In the genomic region with DNA sequence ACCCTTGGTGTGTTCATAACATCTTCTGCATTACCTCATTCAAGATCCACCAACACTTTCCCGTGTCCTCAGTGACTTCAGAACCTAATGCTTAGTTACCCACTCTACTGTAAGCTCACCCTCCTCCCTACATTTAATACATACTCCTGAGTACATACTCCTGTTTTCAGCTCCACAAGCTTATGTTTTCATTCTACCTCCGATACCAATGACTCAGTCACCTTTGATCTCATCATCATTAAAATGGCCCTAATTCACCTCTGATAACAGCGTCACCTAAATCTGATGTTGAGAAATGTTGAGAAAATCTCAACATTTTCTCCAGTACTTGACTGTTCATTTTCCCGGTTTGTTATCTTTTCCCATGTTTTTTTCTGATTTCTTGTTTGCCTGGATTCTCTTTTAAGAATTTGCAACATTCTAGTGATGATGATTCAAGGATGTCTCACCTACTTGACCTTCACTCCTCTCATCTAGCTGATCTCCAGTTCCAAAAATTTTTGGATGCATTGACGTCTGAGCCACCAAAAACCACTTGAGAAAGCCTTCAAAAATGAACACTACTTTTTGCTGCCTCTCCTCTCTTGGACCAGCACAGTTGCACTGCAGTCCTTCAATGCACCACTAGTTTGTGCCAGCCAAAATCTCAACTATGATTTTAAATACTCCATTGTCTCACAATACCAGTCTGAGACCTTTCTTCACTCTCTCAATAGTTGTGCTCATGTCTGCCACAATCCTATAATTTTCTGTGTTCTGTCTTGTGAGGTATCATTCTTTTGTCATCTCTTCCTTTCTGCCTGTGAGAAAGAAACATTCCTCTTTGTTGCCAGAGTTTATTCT, we compare ENCODE assay signal across 31 cellular contexts.
DNase-seq lines count a peak whose midpoint lies in the region; ATAC-seq and TF ChIP-seq lines count a peak whose summit lies in the region.
"Had no signal": no experiment of that assay in that cellular context is flagged by ENCODE, and none has a peak within 500 bp of the region (broad histone marks: within the 10 kb centered on the region; RNA-seq: fewer than 3 reads in every experiment).

No MANE protein-coding gene starts in this region.

- H2BK120ac ChIP-seq in IMR-90 (ENCODE audit: low read depth, low read length), result no peak overlapping the region

- intact Hi-C loops in A673 (cut with micrococcal nuclease; ENCODE audit: unreplicated experiment), result no loop called here
- intact Hi-C loops in IMR-90 (cut with micrococcal nuclease), result no loop called here

- H3K4ac ChIP-seq in IMR-90 (ENCODE audit: low read depth, low read length), result no peak overlapping the region

- H3K27ac ChIP-seq in A673 (ENCODE audit: low read depth, low read length, poor library complexity, severe bottlenecking) (no peak overlapping the region), IMR-90 (ENCODE audit: insufficient read depth, low read length) (no peak overlapping the region), endodermal cell (ENCODE audit: low read depth, low read length) (no peak overlapping the region), hepatocyte (no peak overlapping the region), substantia nigra (ENCODE audit: low read depth, low read length, poor library complexity, severe bottlenecking) (no peak overlapping the region)
- H3K27ac ChIP-seq: dorsolateral prefrontal cortex, SK-N-MC, tibial nerve had no signal

- H3K9me1 ChIP-seq in IMR-90 (ENCODE audit: insufficient read depth, low read length), result no peaks in the 10 kb centered on the region

- no peak overlapping the region for H2AK9ac ChIP-seq in IMR-90 (replicated peaks; ENCODE audit: low read depth, low read length, poor library complexity)

- H3K27ac Mint-ChIP-seq in endodermal cell, result no peak overlapping the region
- no peak overlapping the region for H3K27ac Mint-ChIP-seq in activated T-cell treated with anti-CD3 and anti-CD28 coated beads, Interleukin-2, amount 50 U/mL, for 24 hours
- H3K27ac Mint-ChIP-seq: activated naive CD8-positive, alpha-beta T cell treated with anti-CD3 and anti-CD28 coated beads for 36 hours; B cell; CD8-positive, alpha-beta memory T cell; naive B cell; stimulated activated naive CD8-positive, alpha-beta T cell treated with anti-CD3 and anti-CD28 coated beads, Interleukin-15, amount 100 ng/mL, for 72 hours; T-helper 1 cell treated with Interleukin-12 subunit alpha and Interleukin-12 subunit beta and Interleukin-4 antibody, amounts not matched to agents 30 μg/mL and 1 μg/mL, for 36 hours had no signal

- H3K4me3 Mint-ChIP-seq in endodermal cell, result no peak overlapping the region
- no peak overlapping the region for H3K4me3 Mint-ChIP-seq in activated T-cell treated with anti-CD3 and anti-CD28 coated beads, Interleukin-2, amount 50 U/mL, for 24 hours
- H3K4me3 Mint-ChIP-seq: activated naive CD8-positive, alpha-beta T cell treated with anti-CD3 and anti-CD28 coated beads for 36 hours; B cell; CD8-positive, alpha-beta memory T cell; central memory CD8-positive, alpha-beta T cell; naive B cell; stimulated activated naive CD8-positive, alpha-beta T cell treated with anti-CD3 and anti-CD28 coated beads, Interleukin-15, amount 100 ng/mL, for 72 hours; T-helper 1 cell treated with Interleukin-12 subunit alpha and Interleukin-12 subunit beta and Interleukin-4 antibody, amounts not matched to agents 30 μg/mL and 1 μg/mL, for 36 hours had no signal

- H3K4me1 ChIP-seq in A673 (ENCODE audit: insufficient read depth, low read length, poor library complexity, severe bottlenecking), result no peaks in the 10 kb centered on the region
- no peaks in the 10 kb centered on the region for H3K4me1 ChIP-seq in IMR-90 (ENCODE audit: control insufficient read depth, insufficient read depth, low read length)
- H3K4me1 ChIP-seq in endodermal cell (ENCODE audit: control insufficient read depth, insufficient read depth, low read length), result no peaks in the 10 kb centered on the region
- no peaks in the 10 kb centered on the region for H3K4me1 ChIP-seq in hepatocyte (ENCODE audit: insufficient read depth)

- ATAC-seq in IMR-90 (ENCODE audit: low read depth) (no peak), HG02678 (IDR thresholded peaks at IDR 0.05; ENCODE audit: unreplicated experiment) (no peak)
- ATAC-seq: stimulated activated naive CD8-positive, alpha-beta T cell treated with anti-CD3 and anti-CD28 coated beads, Interleukin-15, amount 100 ng/mL, for 72 hours had no signal

- no peak overlapping the region for H3K56ac ChIP-seq in IMR-90 (ENCODE audit: extremely low read depth, insufficient read depth, low read length)

- dilution Hi-C loops in IMR-90 (cut with HindIII; ENCODE audit: low sequenced_read_pairs, unreplicated experiment), result no loop called here

- in situ Hi-C loops in IMR-90 (cut with MboI; ENCODE audit: low sequenced_read_pairs), result no loop called here

- TF ChIP-seq CTCF in A673 (conservative IDR thresholded peaks at IDR 0.05; ENCODE audit: low read depth, low read length), result 0 out of 2 replicates have a peak, but pooled peaks have one; percentile 17
- TF ChIP-seq CTCF in IMR-90 (conservative IDR thresholded peaks at IDR 0.05; ENCODE audit: low read depth, low read length), result 0 out of 2 replicates have a peak, but pooled peaks have one; percentile 6
- TF ChIP-seq CTCF in endodermal cell (conservative IDR thresholded peaks at IDR 0.05), result peak; percentile 62
- TF ChIP-seq CTCF in hepatocyte (IDR thresholded peaks at IDR 0.05; ENCODE audit: poor library complexity), result peak; percentile 4

- CTCF ChIA-PET in A673 (lab: Charles Lee) (no interaction called here), IMR-90 (lab: Yijun Ruan, JAX) (interaction anchor here (1.3 kb wide), 1 partner anchor 10 kb away, joined by 3 read pairs; no protein-coding TSS in a partner anchor)

- H3K79me2 ChIP-seq in hepatocyte, result no peaks in the 10 kb centered on the region

- H3K9me3 Mint-ChIP-seq in endodermal cell, result no peaks in the 10 kb centered on the region
- H3K9me3 Mint-ChIP-seq in activated T-cell treated with anti-CD3 and anti-CD28 coated beads, Interleukin-2, amount 50 U/mL, for 24 hours, result no peaks in the 10 kb centered on the region
- H3K9me3 Mint-ChIP-seq: activated naive CD8-positive, alpha-beta T cell treated with anti-CD3 and anti-CD28 coated beads for 36 hours; central memory CD8-positive, alpha-beta T cell; naive B cell; stimulated activated naive CD8-positive, alpha-beta T cell treated with anti-CD3 and anti-CD28 coated beads, Interleukin-15, amount 100 ng/mL, for 72 hours; T-helper 1 cell treated with Interleukin-12 subunit alpha and Interleukin-12 subunit beta and Interleukin-4 antibody, amounts not matched to agents 30 μg/mL and 1 μg/mL, for 36 hours had no signal

- TF ChIP-seq RAD21 in IMR-90 (IDR thresholded peaks at IDR 0.05; ENCODE audit: low read length), result no peak

- H3K9me3 ChIP-seq in A673 (ENCODE audit: low read depth, low read length, poor library complexity, severe bottlenecking) (no peaks in the 10 kb centered on the region), IMR-90 (ENCODE audit: control insufficient read depth, insufficient read depth, low read length) (no peaks in the 10 kb centered on the region), endodermal cell (ENCODE audit: control insufficient read depth, low read length) (no peaks in the 10 kb centered on the region), hepatocyte (ENCODE audit: low read depth) (no peaks in the 10 kb centered on the region)
- H3K9me3 ChIP-seq: MG63, tibial nerve had no signal

- H4K20me1 ChIP-seq in IMR-90 (ENCODE audit: insufficient read depth, low read length) (no peaks in the 10 kb centered on the region), hepatocyte (ENCODE audit: insufficient read depth, poor library complexity, severe bottlenecking) (no peaks in the 10 kb centered on the region)

- H3K27me3 ChIP-seq in A673 (replicated peaks; ENCODE audit: insufficient read depth, low read depth, low read length, poor library complexity) (no peaks in the 10 kb centered on the region), IMR-90 (ENCODE audit: control insufficient read depth, insufficient read depth, low read length) (no peaks in the 10 kb centered on the region), endodermal cell (ENCODE audit: control insufficient read depth, insufficient read depth, low read length, poor library complexity, severe bottlenecking) (peaks cover 6% of the 10 kb centered on the region), hepatocyte (no peaks in the 10 kb centered on the region)
- H3K27me3 ChIP-seq: dorsolateral prefrontal cortex, MG63, tibial nerve had no signal

- H2AFZ ChIP-seq in IMR-90 (replicated peaks; ENCODE audit: low read length, poor library complexity) (no peak overlapping the region), hepatocyte (no peak overlapping the region)

- DNase-seq in A673 (ENCODE audit: low spot score) (no peak), IMR-90 (no peak), endodermal cell (no peak), hepatocyte (ENCODE audit: low spot score) (no peak), substantia nigra (lab: John Stamatoyannopoulos, UW) (no peak), NCI-H748 treated with DMSO at 0.1 percent for 48 hours (lab: John Stamatoyannopoulos, UW) (no peak)
- DNase-seq in activated T-cell treated with anti-CD3 and anti-CD28 coated beads, Interleukin-2, amount 50 U/mL, for 24 hours, result no peak
- DNase-seq: activated effector memory CD4-positive, alpha-beta T cell treated with Interleukin-2 at 50 U/mL for 16 hours; activated naive CD8-positive, alpha-beta T cell treated with anti-CD3 and anti-CD28 coated beads for 36 hours; activated T-cell treated with anti-CD3 and anti-CD28 coated beads for 4 hours; aorta; CD8-positive, alpha-beta memory T cell; DMS 273 treated with DMSO at 0.1 percent for 48 hours; dorsolateral prefrontal cortex; MG63; naive B cell; NCI-H1105 treated with DMSO at 0.1 percent for 48 hours; NCI-H2081; NCI-H345; occipital lobe; RPMI8226; stimulated activated CD4-positive, alpha-beta T cell treated with anti-CD3 and anti-CD28 coated beads, Interleukin-1b, Interleukin-23, amount 100 ng/mL, for 48 hours; stimulated activated CD8-positive, alpha-beta memory T cell treated with anti-CD3 and anti-CD28 coated beads, Interleukin-4, amount 100 ng/mL, for 48 hours; stimulated activated naive CD8-positive, alpha-beta T cell treated with anti-CD3 and anti-CD28 coated beads, Interleukin-15, amount 100 ng/mL, for 72 hours had no signal

- no peak overlapping the region for H2AK5ac ChIP-seq in IMR-90 (ENCODE audit: low read depth, low read length)

- no peak overlapping the region for H2BK5ac ChIP-seq in IMR-90 (ENCODE audit: low read depth, low read length, poor library complexity, severe bottlenecking)

- no peak for TF ChIP-seq POLR2A in IMR-90 (IDR thresholded peaks at IDR 0.05; ENCODE audit: low read depth, low read length)

- no TSS peak for BruUV-seq in A673 (replicated peaks; lab: Mats Ljungman, UMichigan)
- BruUV-seq in IMR-90 (replicated peaks; lab: Mats Ljungman, UMichigan), result no TSS peak

- no peaks in the 10 kb centered on the region for H3K4me1 Mint-ChIP-seq in endodermal cell
- H3K4me1 Mint-ChIP-seq in activated T-cell treated with anti-CD3 and anti-CD28 coated beads, Interleukin-2, amount 50 U/mL, for 24 hours (ENCODE audit: low read depth), result no peaks in the 10 kb centered on the region
- H3K4me1 Mint-ChIP-seq: activated naive CD8-positive, alpha-beta T cell treated with anti-CD3 and anti-CD28 coated beads for 36 hours; B cell; CD8-positive, alpha-beta memory T cell; central memory CD8-positive, alpha-beta T cell; naive B cell; stimulated activated naive CD8-positive, alpha-beta T cell treated with anti-CD3 and anti-CD28 coated beads, Interleukin-15, amount 100 ng/mL, for 72 hours had no signal

- H3K14ac ChIP-seq in IMR-90 (replicated peaks; ENCODE audit: low read depth, low read length), result no peak overlapping the region

- H3K36me3 ChIP-seq in A673 (ENCODE audit: insufficient read depth, low read length, poor library complexity, severe bottlenecking) (no peaks in the 10 kb centered on the region), IMR-90 (ENCODE audit: control insufficient read depth, insufficient read depth, low read length) (no peaks in the 10 kb centered on the region), endodermal cell (ENCODE audit: control insufficient read depth, insufficient read depth, low read length) (no peaks in the 10 kb centered on the region), hepatocyte (replicated peaks; ENCODE audit: insufficient read depth, low read depth) (no peaks in the 10 kb centered on the region)
- H3K36me3 ChIP-seq: MG63, tibial nerve had no signal

- H4K8ac ChIP-seq in IMR-90 (ENCODE audit: low read depth in 2 of 2, low read length in 2 of 2), result no peak overlapping the region

- POLR2A ChIA-PET in A673 (lab: Charles Lee; ENCODE audit: low non-redundant PET), result no interaction called here
- POLR2A ChIA-PET in IMR-90 (lab: Charles Lee; ENCODE audit: unreplicated experiment), result no interaction called here

- H3K9ac ChIP-seq in IMR-90 (ENCODE audit: low read depth, low read length) (no peak overlapping the region), endodermal cell (ENCODE audit: extremely low read depth, low read length, poor library complexity, severe bottlenecking) (no peak overlapping the region)

- no peaks in the 10 kb centered on the region for H3K36me3 Mint-ChIP-seq in endodermal cell (ENCODE audit: low read depth)
- H3K36me3 Mint-ChIP-seq in activated T-cell treated with anti-CD3 and anti-CD28 coated beads, Interleukin-2, amount 50 U/mL, for 24 hours (ENCODE audit: low read depth), result no peaks in the 10 kb centered on the region
- H3K36me3 Mint-ChIP-seq: activated naive CD8-positive, alpha-beta T cell treated with anti-CD3 and anti-CD28 coated beads for 36 hours; CD8-positive, alpha-beta memory T cell; naive B cell had no signal

- H3K79me1 ChIP-seq in IMR-90 (ENCODE audit: low read depth in 1 of 2, low read length in 2 of 2), result no peaks in the 10 kb centered on the region

- 100% methylated on average over 1 of the region's 5 CpGs; no CpG with 5 or more reads in 1 of the 2 experiments for WGBS in IMR-90 (ENCODE audit: extremely low coverage in 2 of 2, insufficient read length in 1 of 2), 2 experiments
- WGBS in endodermal cell (ENCODE audit: insufficient coverage in 1 of 2, insufficient read length in 1 of 2), 2 experiments, result 92% methylated on average over 5 of the region's 5 CpGs
- WGBS in hepatocyte (ENCODE audit: low lambda C conversion rate, missing lambda C conversion rate), result 85% methylated on average over 5 of the region's 5 CpGs

- 0 out of 2 replicates have a peak overlapping the region, but pooled peaks have one; percentile 8 for H2BK20ac ChIP-seq in IMR-90 (ENCODE audit: low read depth, low read length)

- H3K27me3 Mint-ChIP-seq in endodermal cell (ENCODE audit: insufficient read depth), result no peaks in the 10 kb centered on the region
- no peaks in the 10 kb centered on the region for H3K27me3 Mint-ChIP-seq in activated T-cell treated with anti-CD3 and anti-CD28 coated beads, Interleukin-2, amount 50 U/mL, for 24 hours
- H3K27me3 Mint-ChIP-seq: CD8-positive, alpha-beta memory T cell; central memory CD8-positive, alpha-beta T cell; naive B cell; stimulated activated naive CD8-positive, alpha-beta T cell treated with anti-CD3 and anti-CD28 coated beads, Interleukin-15, amount 100 ng/mL, for 72 hours had no signal

- H3K23ac ChIP-seq in IMR-90 (ENCODE audit: low read depth, low read length), result peak overlapping the region; percentile 1; the same call in 1 of the 2 replicates

- no peak overlapping the region for H3K4me3 ChIP-seq in A673 (ENCODE audit: low read depth, low read length, poor library complexity, severe bottlenecking)
- H3K4me3 ChIP-seq in IMR-90 (ENCODE audit: insufficient read depth, low read depth, low read length), result no peak overlapping the region
- H3K4me3 ChIP-seq in endodermal cell (ENCODE audit: low read length), result no peak overlapping the region
- H3K4me3 ChIP-seq in hepatocyte, result no peak overlapping the region
- H3K4me3 ChIP-seq: dorsolateral prefrontal cortex, MG63, SK-N-MC, smooth muscle cell, tibial nerve had no signal

- no peak overlapping the region for H4K5ac ChIP-seq in IMR-90 (ENCODE audit: low read depth, low read length)

- H3K4me2 ChIP-seq in IMR-90 (ENCODE audit: low read depth, low read length), result no peak overlapping the region
- H3K4me2 ChIP-seq in hepatocyte, result no peak overlapping the region
- H3K4me2 ChIP-seq: smooth muscle cell had no signal

- no peak overlapping the region for H3K18ac ChIP-seq in IMR-90 (ENCODE audit: low read depth, low read length)

- no peak overlapping the region for H2BK15ac ChIP-seq in IMR-90 (ENCODE audit: low read depth, low read length)

- no peaks in the 10 kb centered on the region for H3K9me2 ChIP-seq in hepatocyte (replicated peaks; ENCODE audit: insufficient read depth)

- no peak overlapping the region for H4K91ac ChIP-seq in IMR-90 (ENCODE audit: insufficient read depth, low read depth, low read length)

Comparison
In these comparisons a context has a peak if more than half of its experiments do, and no peak if none do; other contexts are left out.
1. CTCF ChIP-seq: peak in every context shown above with its lines; median percentile 62 in endodermal cell; 17 in A673; 6 in IMR-90; 4 in hepatocyte.